Comparison of ENCODE assay signal across 8 cellular contexts in genomic region chr3:194396897-194397756, GRCh38. TPM values are rescaled to one million over a fixed set of nuclear protein-coding genes. Genes with fewer than 3 reads are reported as not detected.
DNase-seq lines count a peak whose midpoint lies in the region; ATAC-seq and TF ChIP-seq lines count a peak whose summit lies in the region.

No MANE protein-coding gene starts in this region.

- H3K4me1 ChIP-seq in breast epithelium: no peaks in the 10 kb centered on the region
- H3K4me1 ChIP-seq in upper lobe of left lung: peaks cover 17 to 29% (median 21%) of the 10 kb centered on the region in 4 donors

- DNase-seq in breast epithelium (ENCODE audit: low spot score in 2 of 2) (no peak), MCF 10A (ENCODE audit: unreplicated experiment) (no peak), left kidney (ENCODE audit: low read depth, low spot score) (peak; percentile 75), upper lobe of left lung (peak in 1 of 2 donors; percentile 88), NCI-H526 (lab: John Stamatoyannopoulos, UW) (no peak), HuH-7.5 (ENCODE audit: low spot score) (no peak), AML-193 (lab: John Stamatoyannopoulos, UW) (no peak)
- DNase-seq in activated effector memory CD4-positive, alpha-beta T cell treated with anti-CD3 and anti-CD28 coated beads, Interleukin-2, amount 50 U/mL, for 16 hours: peak; percentile 73

- H3K27me3 ChIP-seq in breast epithelium: peaks cover 0 to 17% of the 10 kb centered on the region in 2 donors
- peaks cover 0 to 18% (median 4%) of the 10 kb centered on the region in 4 donors for H3K27me3 ChIP-seq in upper lobe of left lung

- H3K27ac ChIP-seq in breast epithelium (peak overlapping the region in 1 of 2 donors; percentile 61), upper lobe of left lung (no peak overlapping the region)

- H3K4me3 Mint-ChIP-seq in MCF 10A (ENCODE audit: unreplicated experiment): no peak overlapping the region

- WGBS in upper lobe of left lung, 2 donors: 29 to 31% methylated on average over 25 to 39 of the region's 69 CpGs

- H3K36me3 ChIP-seq in breast epithelium (no peaks in the 10 kb centered on the region), upper lobe of left lung (no peaks in the 10 kb centered on the region)

- POLR2A ChIA-PET in MCF 10A (lab: Yijun Ruan, JAX): interaction anchor here (1.0 to 1.2 kb wide), 2 partner anchors 10 to 256 kb away, joined by 3 read pairs; no protein-coding TSS in a partner anchor

- peak; percentile 38 to 41 for ATAC-seq in upper lobe of left lung (ENCODE audit: low FRiP score in 2 of 2)

- no peaks in the 10 kb centered on the region for H3K9me3 Mint-ChIP-seq in MCF 10A (ENCODE audit: unreplicated experiment)

- CTCF ChIA-PET in MCF 10A (lab: Yijun Ruan, JAX): interaction anchor here (1.0 to 3.3 kb wide), 4 partner anchors 9 to 74 kb away, joined by 3 to 16 read pairs (median 4); no protein-coding TSS in a partner anchor

- H3K4me3 ChIP-seq in breast epithelium (peak overlapping the region; percentile 29 to 46 (median 32)), upper lobe of left lung (peak overlapping the region in 3 of 4 donors; percentile 19 to 34 (median 24))

- BruUV-seq in MCF 10A (replicated peaks; lab: Mats Ljungman, UMichigan): no TSS peak

- peaks cover 6% of the 10 kb centered on the region for H3K36me3 Mint-ChIP-seq in MCF 10A (ENCODE audit: insufficient read depth, unreplicated experiment)

- H3K27me3 Mint-ChIP-seq in MCF 10A (ENCODE audit: insufficient read depth, unreplicated experiment): no peaks in the 10 kb centered on the region

- no peak for TF ChIP-seq CTCF in breast epithelium (IDR thresholded peaks at IDR 0.05)
- TF ChIP-seq CTCF in MCF 10A (IDR thresholded peaks at IDR 0.05; ENCODE audit: unreplicated experiment): no peak
- TF ChIP-seq CTCF in upper lobe of left lung (IDR thresholded peaks at IDR 0.05): no peak

- TF ChIP-seq EP300 in upper lobe of left lung (IDR thresholded peaks at IDR 0.05): no peak

- intact Hi-C loops in breast epithelium (cut with DNase I; ENCODE audit: low total_unique reads): no loop called here
- intact Hi-C loops in MCF 10A (cut with micrococcal nuclease): no loop called here

- H3K9me3 ChIP-seq in breast epithelium (no peaks in the 10 kb centered on the region), upper lobe of left lung (no peaks in the 10 kb centered on the region)

- H3K4me1 Mint-ChIP-seq in MCF 10A (ENCODE audit: insufficient read depth, unreplicated experiment): no peaks in the 10 kb centered on the region

- no peak for TF ChIP-seq POLR2A in breast epithelium (IDR thresholded peaks at IDR 0.05)
- TF ChIP-seq POLR2A in upper lobe of left lung (IDR thresholded peaks at IDR 0.05): no peak

- no peak overlapping the region for H3K27ac Mint-ChIP-seq in MCF 10A (ENCODE audit: low read depth, unreplicated experiment)

RNA-seq across cellular contexts. Expression of gene GP5, which starts 1.9 kb away (rescaled TPM):
- total RNA-seq in breast epithelium (under 1 TPM in 1 of 3 donors, not detected in 2; 0.16 TPM), MCF 10A (2022) (0.15 TPM in 1 of 2 replicates, not detected in the other), upper lobe of left lung (1 to 10 TPM in 1 of 6 donors, under 1 TPM in 3, not detected in 2; 0.09 to 1.1 (median 0.20) TPM)

RNA-seq across cellular contexts. Expression of gene LRRC15, which starts 27.6 kb away (rescaled TPM):
- under 1 TPM; 0.15 to 0.48 (median 0.33) TPM for total RNA-seq in breast epithelium
- total RNA-seq in MCF 10A (2022): not detected in 2 replicates
- total RNA-seq in upper lobe of left lung: 1 to 10 TPM in 2 of 6 donors, under 1 TPM in 1, not detected in 3; 0.15 to 1.1 (median 1.0) TPM

RNA-seq across cellular contexts. Expression of gene CPN2, which starts 46.0 kb away (rescaled TPM):
- under 1 TPM in 1 of 3 donors, not detected in 2; 0.16 TPM for total RNA-seq in breast epithelium
- total RNA-seq in MCF 10A (2022): not detected in 2 replicates
- under 1 TPM in 1 of 6 donors, not detected in 5; 0.10 TPM for total RNA-seq in upper lobe of left lung

Comparison
In these comparisons a context has a peak if more than half of its experiments do, and no peak if none do; other contexts are left out.
1. DNase-seq: peak in activated effector memory CD4-positive, alpha-beta T cell treated with anti-CD3 and anti-CD28 coated beads, Interleukin-2, amount 50 U/mL, for 16 hours (single experiment) and left kidney (single experiment); none in breast epithelium (0 of 2), MCF 10A (single experiment), NCI-H526 (0 of 2), HuH-7.5 (single experiment) and AML-193 (0 of 2).